Comparison of ENCODE assay signal across 1 cellular context in the genomic region with DNA sequence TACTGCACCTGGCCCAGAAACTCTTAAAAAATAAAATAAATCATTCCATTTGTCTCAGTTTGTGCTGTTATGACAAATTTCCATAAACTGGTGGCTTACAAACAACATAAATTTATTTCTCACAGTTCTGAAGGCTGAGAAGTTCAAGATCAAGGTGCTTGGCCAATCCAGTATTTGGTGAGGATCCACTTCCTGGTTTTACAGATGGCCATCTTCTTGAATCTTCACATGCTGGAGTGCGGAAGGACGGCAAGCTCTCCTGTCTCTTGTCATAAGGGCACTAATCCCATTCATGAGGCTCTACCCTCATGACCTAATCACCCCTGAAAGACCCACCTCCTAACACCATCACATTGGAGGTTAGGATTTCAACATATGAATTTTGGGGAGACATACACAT.
TF ChIP-seq lines count a peak whose summit lies in the region.

No MANE protein-coding gene starts in this region.

TF ChIP-seq in H1, 55 proteins besides CTCF, POLR2A, EP300 and RAD21 (continued from another document):
- no peak for TF ChIP-seq RXRA (IDR thresholded peaks at IDR 0.05; ENCODE audit: insufficient read depth, low read depth, low read length)
